ENCODE assay signal across 15 cellular contexts in the genomic region with DNA sequence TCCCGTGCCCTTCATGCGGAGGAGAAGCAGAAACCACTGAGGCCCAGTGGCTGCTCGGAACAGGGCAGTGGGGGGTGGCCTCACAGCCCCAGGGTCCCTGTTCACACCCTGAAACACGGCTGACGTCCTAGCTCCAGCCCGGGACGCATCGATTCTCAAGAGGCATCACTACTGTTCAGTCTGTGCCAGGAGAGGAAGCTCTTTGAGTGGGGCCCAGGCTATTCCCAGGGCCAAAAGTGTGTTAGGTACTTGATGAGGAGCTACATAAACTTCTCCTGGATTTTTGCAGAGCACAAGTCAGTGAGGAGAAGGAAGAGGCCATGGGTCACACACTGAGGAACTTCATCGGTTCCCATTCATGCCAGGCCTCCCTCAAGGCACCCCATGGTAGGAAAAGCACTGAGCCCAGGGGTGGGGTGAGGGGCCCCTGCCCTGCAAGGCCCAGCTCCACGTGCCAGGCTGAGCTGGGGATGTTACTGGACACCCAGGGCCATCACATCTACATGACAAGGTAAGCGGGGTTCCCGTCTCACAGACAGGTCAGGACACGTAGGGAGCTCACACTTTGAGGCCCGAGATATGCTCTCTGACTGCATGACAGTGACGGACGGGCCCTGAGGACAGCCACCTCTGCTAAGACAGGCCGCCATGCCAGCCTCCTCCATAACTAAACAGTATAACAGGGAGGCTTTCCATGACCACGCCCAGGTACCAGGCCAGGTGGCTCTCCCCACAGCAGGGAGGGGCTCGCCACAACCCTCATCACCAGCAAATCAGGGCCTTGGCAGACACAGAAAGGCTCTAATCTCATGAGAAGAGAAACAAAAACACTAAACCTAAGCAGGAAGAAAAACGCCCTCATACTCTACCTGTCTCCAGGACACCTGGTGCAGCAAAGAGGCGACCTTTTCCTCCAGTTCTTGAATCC. TPM values are rescaled to one million over a fixed set of nuclear protein-coding genes. Genes with fewer than 3 reads are reported as not detected.
DNase-seq lines count a peak whose midpoint lies in the region; ATAC-seq and TF ChIP-seq lines count a peak whose summit lies in the region.
"Had no signal": no experiment of that assay in that cellular context is flagged by ENCODE, and none has a peak within 500 bp of the region (broad histone marks: within the 10 kb centered on the region; RNA-seq: fewer than 3 reads in every experiment).

No MANE protein-coding gene starts in this region.

- intact Hi-C loops in CD14-positive monocyte (cut with micrococcal nuclease): no loop called here
- intact Hi-C loops in Caco-2 (cut with micrococcal nuclease; ENCODE audit: unreplicated experiment): no loop called here
- intact Hi-C loops in heart right ventricle (cut with DNase I): no loop called here

- peaks cover 13% of the 10 kb centered on the region for H3K4me1 Mint-ChIP-seq in CD14-positive monocyte
- H3K4me1 Mint-ChIP-seq in Caco-2 (ENCODE audit: low read depth, unreplicated experiment): peaks cover 7% of the 10 kb centered on the region
- peaks cover 46% of the 10 kb centered on the region for H3K4me1 Mint-ChIP-seq in activated naive CD8-positive, alpha-beta T cell treated with anti-CD3 and anti-CD28 coated beads, Interleukin-2, amount 50 U/mL, for 24 hours
- peaks cover 22 to 47% (median 24%) of the 10 kb centered on the region in 3 donors for H3K4me1 Mint-ChIP-seq in naive B cell
- H3K4me1 Mint-ChIP-seq in activated T-cell treated with anti-CD3 and anti-CD28 coated beads, Interleukin-2, amount 50 U/mL, for 72 hours (ENCODE audit: low read depth): peaks cover 44% of the 10 kb centered on the region
- H3K4me1 Mint-ChIP-seq: GM23338 had no signal

- no peak for ATAC-seq in activated naive CD8-positive, alpha-beta T cell treated with anti-CD3 and anti-CD28 coated beads, Interleukin-2, amount 50 U/mL, for 24 hours
- ATAC-seq in naive B cell (ENCODE audit: low read depth in 2 of 2): no peak
- ATAC-seq in GM18520 (IDR thresholded peaks at IDR 0.05; ENCODE audit: unreplicated experiment): no peak
- ATAC-seq in heart right ventricle: no peak
- ATAC-seq in activated T-cell treated with anti-CD3 and anti-CD28 coated beads, Interleukin-2, amount 50 U/mL, for 72 hours (replicated peaks in 1 of 2): no peak
- ATAC-seq: GM23338, left cardiac atrium had no signal

- H3K4me3 Mint-ChIP-seq in CD14-positive monocyte: no peak overlapping the region
- no peak overlapping the region for H3K4me3 Mint-ChIP-seq in Caco-2 (ENCODE audit: unreplicated experiment)
- H3K4me3 Mint-ChIP-seq in activated naive CD8-positive, alpha-beta T cell treated with anti-CD3 and anti-CD28 coated beads, Interleukin-2, amount 50 U/mL, for 24 hours: no peak overlapping the region
- no peak overlapping the region for H3K4me3 Mint-ChIP-seq in naive B cell
- H3K4me3 Mint-ChIP-seq in activated T-cell treated with anti-CD3 and anti-CD28 coated beads, Interleukin-2, amount 50 U/mL, for 72 hours: peak overlapping the region in 1 of 2 donors; percentile 18
- H3K4me3 Mint-ChIP-seq: GM23338 had no signal

- H3K36me3 Mint-ChIP-seq in CD14-positive monocyte (peaks cover 69 to 76% of the 10 kb centered on the region in 2 donors), Caco-2 (ENCODE audit: insufficient read depth, unreplicated experiment) (peaks cover 70% of the 10 kb centered on the region), naive B cell (peaks cover 5 to 8% of the 10 kb centered on the region in 2 donors)
- peaks cover 45% of the 10 kb centered on the region for H3K36me3 Mint-ChIP-seq in activated naive CD8-positive, alpha-beta T cell treated with anti-CD3 and anti-CD28 coated beads, Interleukin-2, amount 50 U/mL, for 24 hours (ENCODE audit: low read depth)
- peaks cover 11 to 38% of the 10 kb centered on the region in 2 donors for H3K36me3 Mint-ChIP-seq in activated T-cell treated with anti-CD3 and anti-CD28 coated beads, Interleukin-2, amount 50 U/mL, for 72 hours (ENCODE audit: insufficient read depth in 2 of 2)

- DNase-seq in CD14-positive monocyte (ENCODE audit: low spot score): no peak
- DNase-seq in Caco-2: no peak
- DNase-seq in activated naive CD8-positive, alpha-beta T cell treated with anti-CD3 and anti-CD28 coated beads, Interleukin-2, amount 50 U/mL, for 24 hours: no peak
- no peak for DNase-seq in naive B cell
- DNase-seq in heart right ventricle: no peak
- no peak for DNase-seq in activated T-cell treated with anti-CD3 and anti-CD28 coated beads, Interleukin-2, amount 50 U/mL, for 72 hours
- DNase-seq in stimulated activated CD4-positive, alpha-beta T cell treated with anti-CD3 and anti-CD28 coated beads, Interleukin-15, amount 100 ng/mL, for 24 hours: no peak
- DNase-seq: amniotic stem cell, hippocampal formation, left cardiac atrium, MV-4-11, NCI-H2227 treated with DMSO at 0.1 percent for 48 hours, SJCRH30 had no signal

- H3K9me3 Mint-ChIP-seq in CD14-positive monocyte: peaks cover 0 to 2% (median 0%) of the 10 kb centered on the region in 7 donors
- H3K9me3 Mint-ChIP-seq in Caco-2 (ENCODE audit: unreplicated experiment): no peaks in the 10 kb centered on the region
- no peaks in the 10 kb centered on the region for H3K9me3 Mint-ChIP-seq in activated naive CD8-positive, alpha-beta T cell treated with anti-CD3 and anti-CD28 coated beads, Interleukin-2, amount 50 U/mL, for 24 hours
- H3K9me3 Mint-ChIP-seq in naive B cell: no peaks in the 10 kb centered on the region
- no peaks in the 10 kb centered on the region for H3K9me3 Mint-ChIP-seq in activated T-cell treated with anti-CD3 and anti-CD28 coated beads, Interleukin-2, amount 50 U/mL, for 72 hours
- H3K9me3 Mint-ChIP-seq: GM23338 had no signal

- 92 to 93% methylated on average over 21 of the region's 21 CpGs for WGBS in heart right ventricle, 2 donors

- H3K4me1 ChIP-seq in Caco-2 (peaks cover 19% of the 10 kb centered on the region), heart right ventricle (peaks cover 0 to 34% (median 16%) of the 10 kb centered on the region in 9 donors)
- H3K4me1 ChIP-seq: SJCRH30 had no signal

- H3K27ac Mint-ChIP-seq in CD14-positive monocyte (peak overlapping the region in 6 of 7 donors; percentile 4 to 84 (median 50)), Caco-2 (ENCODE audit: unreplicated experiment) (peak overlapping the region; percentile 19), naive B cell (peak overlapping the region in 4 of 6 donors; percentile 78 to 97 (median 88))
- peak overlapping the region; percentile 55 for H3K27ac Mint-ChIP-seq in activated naive CD8-positive, alpha-beta T cell treated with anti-CD3 and anti-CD28 coated beads, Interleukin-2, amount 50 U/mL, for 24 hours
- H3K27ac Mint-ChIP-seq in activated T-cell treated with anti-CD3 and anti-CD28 coated beads, Interleukin-2, amount 50 U/mL, for 72 hours: no peak overlapping the region

- no peak overlapping the region for H3K4me3 ChIP-seq in Caco-2 (ENCODE audit: low read depth, low read length)
- no peak overlapping the region for H3K4me3 ChIP-seq in heart right ventricle
- H3K4me3 ChIP-seq: GM23338, SJCRH30 had no signal

- BruUV-seq in Caco-2 (replicated peaks; lab: Mats Ljungman, UMichigan): no TSS peak

- H3K27me3 ChIP-seq in Caco-2 (replicated peaks; ENCODE audit: control insufficient read depth, insufficient read depth, low read length) (no peaks in the 10 kb centered on the region), heart right ventricle (no peaks in the 10 kb centered on the region)
- H3K27me3 ChIP-seq: SJCRH30 had no signal

- H3K36me3 ChIP-seq in Caco-2 (ENCODE audit: control insufficient read depth, insufficient read depth, low read length): no peaks in the 10 kb centered on the region; the same call in 1 of the 2 replicates
- peaks cover 0 to 73% (median 28%) of the 10 kb centered on the region in 9 donors for H3K36me3 ChIP-seq in heart right ventricle

- no peaks in the 10 kb centered on the region for H3K9me3 ChIP-seq in Caco-2
- no peaks in the 10 kb centered on the region for H3K9me3 ChIP-seq in heart right ventricle
- H3K9me3 ChIP-seq: SJCRH30 had no signal

- CTCF ChIA-PET in Caco-2 (lab: Charles Lee): no interaction called here

- H3K27ac ChIP-seq in heart right ventricle: no peak overlapping the region
- H3K27ac ChIP-seq: SJCRH30 had no signal

- H3K27me3 Mint-ChIP-seq in CD14-positive monocyte (ENCODE audit: low read depth in 3 of 3): peaks cover 0 to 2% (median 0%) of the 10 kb centered on the region in 3 donors
- H3K27me3 Mint-ChIP-seq in Caco-2 (ENCODE audit: insufficient read depth, unreplicated experiment): no peaks in the 10 kb centered on the region
- H3K27me3 Mint-ChIP-seq in activated naive CD8-positive, alpha-beta T cell treated with anti-CD3 and anti-CD28 coated beads, Interleukin-2, amount 50 U/mL, for 24 hours: no peaks in the 10 kb centered on the region
- no peaks in the 10 kb centered on the region for H3K27me3 Mint-ChIP-seq in naive B cell
- H3K27me3 Mint-ChIP-seq in activated T-cell treated with anti-CD3 and anti-CD28 coated beads, Interleukin-2, amount 50 U/mL, for 72 hours (ENCODE audit: low read depth): no peaks in the 10 kb centered on the region

- no peak for TF ChIP-seq CTCF in CD14-positive monocyte (IDR thresholded peaks at IDR 0.05)
- no peak for TF ChIP-seq CTCF in Caco-2 (IDR thresholded peaks at IDR 0.05; ENCODE audit: insufficient read depth in 1 of 2, low read depth in 1 of 2, low read length in 1 of 2, severe bottlenecking in 1 of 2, unreplicated experiment in 1 of 2)
- no peak for TF ChIP-seq CTCF in heart right ventricle (IDR thresholded peaks at IDR 0.05)

- POLR2A ChIA-PET in Caco-2 (lab: Charles Lee): no interaction called here

RNA-seq across cellular contexts. Expression of gene TNIP2, which starts 12.4 kb away (rescaled TPM):
- 10 to 100 TPM; 27.6 to 28.2 TPM for polyA plus RNA-seq in CD14-positive monocyte
- 35.8 and 36.3 TPM in 2 replicates for total RNA-seq in Caco-2 (2022)
- polyA plus RNA-seq in naive B cell (ENCODE audit: low read depth in 6 of 6): 10 to 100 TPM; 25.4 to 36.2 (median 35.3) TPM
- total RNA-seq in heart right ventricle: 10 to 100 TPM; 12.6 to 33.7 (median 14.5) TPM
- polyA plus RNA-seq in heart right ventricle: 10 to 100 TPM; 25.8 to 33.6 TPM
- 10 to 100 TPM; 72.3 to 85.8 TPM for total RNA-seq in activated T-cell treated with anti-CD3 and anti-CD28 coated beads, Interleukin-2, amount 50 U/mL, for 72 hours

RNA-seq across cellular contexts. Expression of gene SH3BP2, which starts 49.1 kb away (rescaled TPM):
- polyA plus RNA-seq in CD14-positive monocyte (10 to 100 TPM; 19.1 to 26.9 TPM), naive B cell (ENCODE audit: low read depth in 6 of 6) (10 to 100 TPM; 14.3 to 91.1 (median 28.7) TPM), heart right ventricle (10 to 100 TPM; 12.3 to 47.7 TPM)
- total RNA-seq in Caco-2 (2022) (44.4 and 48.5 TPM in 2 replicates), heart right ventricle (10 to 100 TPM; 10.4 to 36.9 (median 16.4) TPM)
- total RNA-seq in activated T-cell treated with anti-CD3 and anti-CD28 coated beads, Interleukin-2, amount 50 U/mL, for 72 hours: 10 to 100 TPM; 60.7 to 65.6 TPM
